Comparison of ENCODE assay signal across 8 cellular contexts in the genomic region with DNA sequence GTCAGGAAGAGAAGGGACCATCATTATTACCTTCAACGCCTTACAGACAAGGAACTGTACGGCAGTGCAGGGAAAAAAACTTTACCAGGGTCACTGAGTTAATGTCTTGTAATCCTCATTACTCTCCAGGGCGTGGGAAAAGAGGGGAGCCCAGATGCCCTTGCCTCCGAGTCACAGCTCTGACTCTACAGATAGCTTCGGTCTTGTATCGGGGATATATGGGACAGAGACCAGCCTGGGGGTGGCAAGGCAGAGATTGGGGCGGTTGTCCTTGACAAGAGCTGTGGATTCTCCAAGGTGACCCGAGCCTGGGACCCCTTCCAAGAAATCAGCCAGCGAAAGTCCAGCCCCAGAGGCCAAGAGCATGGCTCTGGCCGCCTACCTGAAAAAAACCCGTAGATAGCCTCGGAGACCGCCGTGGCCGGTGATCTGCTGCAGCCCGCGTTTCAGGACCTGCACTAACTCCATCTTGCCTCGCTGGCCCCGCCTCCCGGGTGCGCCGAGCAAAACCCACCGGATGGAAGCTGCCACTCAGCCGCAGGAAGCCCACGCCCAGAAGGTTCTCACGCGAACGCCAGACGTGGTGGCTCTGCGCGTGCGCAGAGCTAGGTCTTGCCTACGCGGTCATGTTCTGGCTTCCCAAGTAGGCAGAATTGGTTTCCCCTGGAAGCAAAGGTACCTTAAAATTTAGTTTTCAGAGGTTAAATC. TPM values are rescaled to one million over a fixed set of nuclear protein-coding genes. Genes with fewer than 3 reads are reported as not detected.
DNase-seq lines count a peak whose midpoint lies in the region; ATAC-seq and TF ChIP-seq lines count a peak whose summit lies in the region.

A gene (minus strand): TSS at position 485 of the 708 bp plus-strand sequence. CDS start 17 bp downstream, at position 468.

- peak within 1 kb of the TSS; percentile 96 for H2AFZ ChIP-seq in trophoblast cell (ENCODE audit: insufficient read depth, low read length, poor library complexity)

- in situ Hi-C loops in transverse colon (cut with MboI; ENCODE audit: low pct_ligation_motif_present in 1 of 4, low pct_unique_long_range_greater_than_20kb in 1 of 4, low sequenced_read_pairs in 3 of 4) = no loop called here

- peak; percentile 88 for TF ChIP-seq POLR2A in transverse colon (IDR thresholded peaks at IDR 0.05)

- peak within 1 kb of the TSS; percentile 96 for H3K4me3 Mint-ChIP-seq in activated naive CD8-positive, alpha-beta T cell treated with anti-CD3 and anti-CD28 coated beads, Interleukin-2, amount 50 U/mL, for 24 hours

- H3K23ac ChIP-seq in trophoblast cell (ENCODE audit: low read length) = no peak within 1 kb of the TSS

- peaks cover 3% of the 10 kb centered on the region for H3K27me3 Mint-ChIP-seq in activated naive CD8-positive, alpha-beta T cell treated with anti-CD3 and anti-CD28 coated beads, Interleukin-2, amount 50 U/mL, for 24 hours

- intact Hi-C loops in cardiac septum (cut with DNase I) = loop anchor here (2.0 kb wide), 1 partner anchor 69 kb away; a partner anchor contains a TSS
- intact Hi-C loops in transverse colon (cut with DNase I; ENCODE audit: low total_unique reads) = no loop called here

- H3K36me3 Mint-ChIP-seq in activated naive CD8-positive, alpha-beta T cell treated with anti-CD3 and anti-CD28 coated beads, Interleukin-2, amount 50 U/mL, for 24 hours (ENCODE audit: low read depth) = peaks cover 32% of the 10 kb centered on the region

- H3K4ac ChIP-seq in trophoblast cell (ENCODE audit: low read depth, low read length) = peak within 1 kb of the TSS; percentile 39

- H3K27me3 ChIP-seq in trophoblast cell (ENCODE audit: insufficient read depth, low read length) = no peaks in the 10 kb centered on the region
- H3K27me3 ChIP-seq in transverse colon = no peaks in the 10 kb centered on the region

- H2AK5ac ChIP-seq in trophoblast cell (ENCODE audit: low read length) = no peak within 1 kb of the TSS

- peak within 1 kb of the TSS; percentile 97 for H4K8ac ChIP-seq in trophoblast cell (ENCODE audit: low read depth, low read length)

- H3K9me3 ChIP-seq in trophoblast cell (ENCODE audit: insufficient read depth, low read depth, low read length) (no peaks in the 10 kb centered on the region), transverse colon (peaks cover 7 to 13% of the 10 kb centered on the region in 2 donors)

- H3K79me2 ChIP-seq in trophoblast cell (ENCODE audit: control insufficient read depth, insufficient read depth, low read length, poor library complexity) = peaks cover 3% of the 10 kb centered on the region

- H3K4me1 ChIP-seq in trophoblast cell (ENCODE audit: control insufficient read depth in 1 of 2, insufficient read depth in 2 of 2, low read length in 2 of 2) = no peaks in the 10 kb centered on the region
- H3K4me1 ChIP-seq in transverse colon = peaks cover 10 to 42% (median 18%) of the 10 kb centered on the region in 4 donors

- peak within 1 kb of the TSS; percentile 94 for H4K91ac ChIP-seq in trophoblast cell (ENCODE audit: low read depth, low read length)

- peak; percentile 100 for ATAC-seq in HG02759 (IDR thresholded peaks at IDR 0.05; ENCODE audit: unreplicated experiment)
- peak; percentile 98 for ATAC-seq in activated naive CD8-positive, alpha-beta T cell treated with anti-CD3 and anti-CD28 coated beads, Interleukin-2, amount 50 U/mL, for 24 hours

- peaks cover 1 to 5% of the 10 kb centered on the region in 2 experiments for H3K36me3 ChIP-seq in trophoblast cell (ENCODE audit: control insufficient read depth in 1 of 2, insufficient read depth in 2 of 2, low read length in 2 of 2)
- peaks cover 0 to 17% (median 4%) of the 10 kb centered on the region in 4 donors for H3K36me3 ChIP-seq in transverse colon

- TF ChIP-seq EP300 in transverse colon (IDR thresholded peaks at IDR 0.05; ENCODE audit: low read depth) = no peak

- peaks cover 14% of the 10 kb centered on the region for H3K9me3 Mint-ChIP-seq in activated naive CD8-positive, alpha-beta T cell treated with anti-CD3 and anti-CD28 coated beads, Interleukin-2, amount 50 U/mL, for 24 hours

- H3K4me3 ChIP-seq in GM12864 (ENCODE audit: low read depth, low read length) = peak within 1 kb of the TSS; percentile 74
- peak within 1 kb of the TSS; percentile 86 for H3K4me3 ChIP-seq in trophoblast cell (ENCODE audit: low read depth, low read length)
- peak within 1 kb of the TSS; percentile 68 to 96 (median 85) for H3K4me3 ChIP-seq in transverse colon

- TF ChIP-seq CTCF in GM12864 (IDR thresholded peaks at IDR 0.05; ENCODE audit: low read depth, low read length, missing control alignments) (no peak), transverse colon (IDR thresholded peaks at IDR 0.05) (no peak)

- no CpG with 5 or more reads among the region's 34 CpGs for WGBS in trophoblast cell (ENCODE audit: extremely low coverage, insufficient coverage, insufficient read length)
- WGBS in transverse colon (ENCODE audit: low coverage in 1 of 2), 2 donors = 0% methylated on average over 26 of the region's 34 CpGs; no CpG with 5 or more reads in 1 of the 2 donors

- peak within 1 kb of the TSS; percentile 89 for H2BK5ac ChIP-seq in trophoblast cell (ENCODE audit: low read depth, low read length, poor library complexity)

- H3K4me1 Mint-ChIP-seq in activated naive CD8-positive, alpha-beta T cell treated with anti-CD3 and anti-CD28 coated beads, Interleukin-2, amount 50 U/mL, for 24 hours = peaks cover 50% of the 10 kb centered on the region

- peak within 1 kb of the TSS; percentile 92 for H3K9ac ChIP-seq in trophoblast cell (ENCODE audit: low read length)

- peak within 1 kb of the TSS; percentile 61 for H2BK12ac ChIP-seq in trophoblast cell (ENCODE audit: low read length)

- peak within 1 kb of the TSS; percentile 80 for H4K12ac ChIP-seq in trophoblast cell (ENCODE audit: low read depth, low read length)

- H3K27ac Mint-ChIP-seq in activated naive CD8-positive, alpha-beta T cell treated with anti-CD3 and anti-CD28 coated beads, Interleukin-2, amount 50 U/mL, for 24 hours = peak within 1 kb of the TSS; percentile 91

- H3K79me1 ChIP-seq in trophoblast cell (ENCODE audit: low read length) = peaks cover 6% of the 10 kb centered on the region

- peak within 1 kb of the TSS; percentile 94 for H2BK120ac ChIP-seq in trophoblast cell (ENCODE audit: insufficient read depth, low read length, poor library complexity)

- DNase-seq in GM12864 (ENCODE audit: low read depth) = peak; percentile 94
- DNase-seq in NCI-H1417 (lab: John Stamatoyannopoulos, UW) = peak; percentile 97 to 99 (median 99)
- DNase-seq in SW 1271 (lab: John Stamatoyannopoulos, UW) = peak; percentile 86 to 96
- peak; percentile 96 for DNase-seq in activated naive CD8-positive, alpha-beta T cell treated with anti-CD3 and anti-CD28 coated beads, Interleukin-2, amount 50 U/mL, for 24 hours
- peak; percentile 97 for DNase-seq in cardiac septum (ENCODE audit: low spot score)
- DNase-seq in trophoblast cell = peak; percentile 98 to 100
- DNase-seq in transverse colon = peak; percentile 95

- peak within 1 kb of the TSS; percentile 94 for H3K18ac ChIP-seq in trophoblast cell (ENCODE audit: low read length)

- H3K27ac ChIP-seq in trophoblast cell (ENCODE audit: low read depth, low read length) = peak within 1 kb of the TSS; percentile 78
- H3K27ac ChIP-seq in transverse colon = peak within 1 kb of the TSS; percentile 85 to 94 (median 89)

- H3K14ac ChIP-seq in trophoblast cell (ENCODE audit: low read length) = peak within 1 kb of the TSS; percentile 90

- H3K4me2 ChIP-seq in trophoblast cell (ENCODE audit: low read length) = peak within 1 kb of the TSS; percentile 62

RNA-seq across cellular contexts. Expression of the gene that starts here (rescaled TPM):
- total RNA-seq in cardiac septum (228 TPM), transverse colon (100 to 1,000 TPM in 2 of 4 donors, 1 to 10 TPM in 2; 4.4 to 155 (median 69.2) TPM)
- polyA plus RNA-seq in trophoblast cell (2013) = 126 and 127 TPM in 2 replicates

Comparison
In these comparisons a context has a peak if more than half of its experiments do, and no peak if none do; other contexts are left out.
1. Peak in every context shown above with its lines: DNase-seq, ATAC-seq, H3K4me3 ChIP-seq and H3K27ac ChIP-seq.